Comparison of ENCODE assay signal across 24 cellular contexts in genomic region chr2:85907671-85908157, GRCh38. TPM values are rescaled to one million over a fixed set of nuclear protein-coding genes. Genes with fewer than 3 reads are reported as not detected.
DNase-seq lines count a peak whose midpoint lies in the region; ATAC-seq and TF ChIP-seq lines count a peak whose summit lies in the region.
"Had no signal": no experiment of that assay in that cellular context is flagged by ENCODE, and none has a peak within 500 bp of the region (broad histone marks: within the 10 kb centered on the region; RNA-seq: fewer than 3 reads in every experiment).

No MANE protein-coding gene starts in this region.

- H3K36me3 ChIP-seq in esophagus squamous epithelium: no peaks in the 10 kb centered on the region
- H3K36me3 ChIP-seq: BLaER1 had no signal

- TF ChIP-seq POLR2A in esophagus squamous epithelium (IDR thresholded peaks at IDR 0.05): no peak

- POLR2A ChIA-PET in activated CD4-positive, alpha-beta T cell treated with anti-CD3 and anti-CD28 coated beads, Interleukin-2, amount 10 ng/mL, durations not matched to agents 7 days and 5 days (lab: Charles Lee): no interaction called here

- intact Hi-C loops in activated CD4-positive, alpha-beta T cell treated with anti-CD3 and anti-CD28 coated beads, Interleukin-2, amount 10 ng/mL, durations not matched to agents 24 days and 14 days (cut with micrococcal nuclease): no loop called here
- intact Hi-C loops in esophagus squamous epithelium (cut with DNase I): no loop called here

- peak overlapping the region; percentile 61 for H3K27ac ChIP-seq in substantia nigra (ENCODE audit: low read depth, low read length, poor library complexity, severe bottlenecking)
- H3K27ac ChIP-seq in esophagus squamous epithelium: peak overlapping the region in 1 of 4 donors; percentile 17
- H3K27ac ChIP-seq: BLaER1, psoas muscle, spleen, testis had no signal

- peak overlapping the region; percentile 1 for H3K27ac Mint-ChIP-seq in activated CD4-positive, alpha-beta T cell treated with anti-CD3 and anti-CD28 coated beads, Interleukin-2, amount 10 ng/mL, durations not matched to agents 7 days and 5 days
- no peak overlapping the region for H3K27ac Mint-ChIP-seq in activated CD4-positive, alpha-beta T cell treated with anti-CD3 and anti-CD28 coated beads, Interleukin-2, amount 10 ng/mL, durations not matched to agents 24 days and 14 days
- H3K27ac Mint-ChIP-seq: activated CD4-positive, alpha-beta memory T cell treated with anti-CD3 and anti-CD28 coated beads for 36 hours; activated naive CD4-positive, alpha-beta T cell treated with anti-CD3 and anti-CD28 coated beads for 36 hours; activated T-cell treated with anti-CD3 and anti-CD28 coated beads, Interleukin-2, amount 50 U/mL, for 24 hours; memory B cell had no signal

- H3K36me3 Mint-ChIP-seq in activated CD4-positive, alpha-beta T cell treated with anti-CD3 and anti-CD28 coated beads, Interleukin-2, amount 10 ng/mL, durations not matched to agents 7 days and 5 days (ENCODE audit: low read depth): no peaks in the 10 kb centered on the region
- no peaks in the 10 kb centered on the region for H3K36me3 Mint-ChIP-seq in activated CD4-positive, alpha-beta T cell treated with anti-CD3 and anti-CD28 coated beads, Interleukin-2, amount 10 ng/mL, durations not matched to agents 24 days and 14 days (ENCODE audit: low read depth)
- H3K36me3 Mint-ChIP-seq: activated CD4-positive, alpha-beta memory T cell treated with anti-CD3 and anti-CD28 coated beads for 36 hours had no signal

- H3K9me3 Mint-ChIP-seq in activated CD4-positive, alpha-beta T cell treated with anti-CD3 and anti-CD28 coated beads, Interleukin-2, amount 10 ng/mL, durations not matched to agents 7 days and 5 days: no peaks in the 10 kb centered on the region
- no peaks in the 10 kb centered on the region for H3K9me3 Mint-ChIP-seq in activated CD4-positive, alpha-beta T cell treated with anti-CD3 and anti-CD28 coated beads, Interleukin-2, amount 10 ng/mL, durations not matched to agents 24 days and 14 days
- H3K9me3 Mint-ChIP-seq: activated CD4-positive, alpha-beta memory T cell treated with anti-CD3 and anti-CD28 coated beads for 36 hours; activated naive CD4-positive, alpha-beta T cell treated with anti-CD3 and anti-CD28 coated beads for 36 hours; activated T-cell treated with anti-CD3 and anti-CD28 coated beads, Interleukin-2, amount 50 U/mL, for 24 hours; memory B cell; naive thymus-derived CD8-positive, alpha-beta T cell had no signal

- no peak for TF ChIP-seq CTCF in fibroblast of villous mesenchyme (IDR thresholded peaks at IDR 0.05; ENCODE audit: insufficient read depth, low read depth, low read length)
- TF ChIP-seq CTCF in esophagus squamous epithelium (IDR thresholded peaks at IDR 0.05): no peak

- no peaks in the 10 kb centered on the region for H3K9me3 ChIP-seq in esophagus squamous epithelium
- H3K9me3 ChIP-seq: BLaER1, psoas muscle, spleen, testis had no signal

- peaks cover 0 to 33% (median 0%) of the 10 kb centered on the region in 4 donors for H3K27me3 ChIP-seq in esophagus squamous epithelium
- H3K27me3 ChIP-seq: BLaER1, spleen, testis had no signal

- peaks cover 0 to 57% (median 18%) of the 10 kb centered on the region in 3 donors for H3K4me1 ChIP-seq in esophagus squamous epithelium

- CTCF ChIA-PET in activated CD4-positive, alpha-beta T cell treated with anti-CD3 and anti-CD28 coated beads, Interleukin-2, amount 10 ng/mL, durations not matched to agents 7 days and 5 days (lab: Charles Lee): interaction anchor here (1.0 kb wide), 1 partner anchor 18 kb away, joined by 4 read pairs; no protein-coding TSS in a partner anchor

- H3K4me1 Mint-ChIP-seq in activated CD4-positive, alpha-beta T cell treated with anti-CD3 and anti-CD28 coated beads, Interleukin-2, amount 10 ng/mL, durations not matched to agents 7 days and 5 days: no peaks in the 10 kb centered on the region
- peaks cover 8% of the 10 kb centered on the region for H3K4me1 Mint-ChIP-seq in activated CD4-positive, alpha-beta T cell treated with anti-CD3 and anti-CD28 coated beads, Interleukin-2, amount 10 ng/mL, durations not matched to agents 24 days and 14 days

- WGBS in esophagus squamous epithelium, 2 donors: 32 to 40% methylated on average over 4 to 8 of the region's 9 CpGs

- H3K4me3 Mint-ChIP-seq in activated CD4-positive, alpha-beta T cell treated with anti-CD3 and anti-CD28 coated beads, Interleukin-2, amount 10 ng/mL, durations not matched to agents 7 days and 5 days: no peak overlapping the region
- H3K4me3 Mint-ChIP-seq in activated CD4-positive, alpha-beta T cell treated with anti-CD3 and anti-CD28 coated beads, Interleukin-2, amount 10 ng/mL, durations not matched to agents 24 days and 14 days: no peak overlapping the region
- H3K4me3 Mint-ChIP-seq: activated CD4-positive, alpha-beta memory T cell treated with anti-CD3 and anti-CD28 coated beads for 36 hours; activated naive CD4-positive, alpha-beta T cell treated with anti-CD3 and anti-CD28 coated beads for 36 hours; activated T-cell treated with anti-CD3 and anti-CD28 coated beads, Interleukin-2, amount 50 U/mL, for 24 hours; IgD-negative memory B cell; memory B cell; naive thymus-derived CD8-positive, alpha-beta T cell had no signal

- ATAC-seq in GM21381 (IDR thresholded peaks at IDR 0.05; ENCODE audit: unreplicated experiment): no peak
- ATAC-seq: naive thymus-derived CD8-positive, alpha-beta T cell; psoas muscle had no signal

- H3K27me3 Mint-ChIP-seq in activated CD4-positive, alpha-beta T cell treated with anti-CD3 and anti-CD28 coated beads, Interleukin-2, amount 10 ng/mL, durations not matched to agents 7 days and 5 days: peaks cover 8% of the 10 kb centered on the region
- H3K27me3 Mint-ChIP-seq in activated CD4-positive, alpha-beta T cell treated with anti-CD3 and anti-CD28 coated beads, Interleukin-2, amount 10 ng/mL, durations not matched to agents 24 days and 14 days: peaks cover 6% of the 10 kb centered on the region
- H3K27me3 Mint-ChIP-seq: activated CD4-positive, alpha-beta memory T cell treated with anti-CD3 and anti-CD28 coated beads for 36 hours; activated T-cell treated with anti-CD3 and anti-CD28 coated beads, Interleukin-2, amount 50 U/mL, for 24 hours; IgD-negative memory B cell; memory B cell; naive thymus-derived CD8-positive, alpha-beta T cell had no signal

- no peak for DNase-seq in activated CD4-positive, alpha-beta T cell treated with anti-CD3 and anti-CD28 coated beads, Interleukin-2, amount 10 ng/mL, durations not matched to agents 7 days and 5 days
- DNase-seq in activated CD4-positive, alpha-beta T cell treated with anti-CD3 and anti-CD28 coated beads, Interleukin-2, amount 10 ng/mL, durations not matched to agents 24 days and 14 days: no peak
- peak; percentile 77 for DNase-seq in amniotic epithelial cell (ENCODE audit: low read depth)
- DNase-seq in fibroblast of villous mesenchyme (ENCODE audit: low read depth): peak; percentile 93
- DNase-seq in substantia nigra (lab: John Stamatoyannopoulos, UW): no peak
- DNase-seq in esophagus squamous epithelium (lab: John Stamatoyannopoulos, UW): no peak
- DNase-seq in stimulated activated CD4-positive, alpha-beta T cell treated with anti-CD3 and anti-CD28 coated beads, Interleukin-12 subunit alpha, Interleukin-12 subunit beta, amount 100 ng/mL, for 4 hours: no peak
- DNase-seq: 8988T; activated CD4-positive, alpha-beta memory T cell treated with anti-CD3 and anti-CD28 coated beads for 36 hours; activated naive CD4-positive, alpha-beta T cell treated with anti-CD3 and anti-CD28 coated beads for 36 hours; activated T-cell treated with anti-CD3 and anti-CD28 coated beads, Interleukin-2, amount 50 U/mL, for 24 hours; hippocampal formation; kidney; naive thymus-derived CD8-positive, alpha-beta T cell; NCI-H1092 treated with DMSO at 0.1 percent for 48 hours; NCI-H510A treated with DMSO at 0.1 percent for 48 hours; psoas muscle; Right ventricle myocardium superior; spleen; testis had no signal

- no peak overlapping the region for H3K4me3 ChIP-seq in fibroblast of villous mesenchyme (ENCODE audit: low read depth, low read length)
- H3K4me3 ChIP-seq in esophagus squamous epithelium: no peak overlapping the region
- H3K4me3 ChIP-seq: BLaER1, psoas muscle, spleen, testis had no signal

RNA-seq across cellular contexts. Expression of gene ST3GAL5, which starts 18.9 kb away (rescaled TPM):
- total RNA-seq in activated CD4-positive, alpha-beta T cell treated with anti-CD3 and anti-CD28 coated beads, Interleukin-2, amount 10 ng/mL, durations not matched to agents 7 days and 5 days: 10 to 100 TPM; 36.3 to 36.8 TPM
- 13.3 and 14.6 TPM in 2 replicates for total RNA-seq in activated CD4-positive, alpha-beta T cell treated with anti-CD3 and anti-CD28 coated beads, Interleukin-2, amount 10 ng/mL, durations not matched to agents 24 days and 14 days
- total RNA-seq in fibroblast of villous mesenchyme (25.8 and 27.6 TPM in 2 replicates), esophagus squamous epithelium (10 to 100 TPM in 1 of 4 donors, 1 to 10 TPM in 3; 1.3 to 13.5 (median 5.2) TPM)

Comparison
In these comparisons a context has a peak if more than half of its experiments do, and no peak if none do; other contexts are left out.
1. DNase-seq: peak in amniotic epithelial cell (single experiment) and fibroblast of villous mesenchyme (single experiment); none in activated CD4-positive, alpha-beta T cell treated with anti-CD3 and anti-CD28 coated beads, Interleukin-2, amount 10 ng/mL, durations not matched to agents 7 days and 5 days (single experiment), activated CD4-positive, alpha-beta T cell treated with anti-CD3 and anti-CD28 coated beads, Interleukin-2, amount 10 ng/mL, durations not matched to agents 24 days and 14 days (single experiment), substantia nigra (0 of 49), esophagus squamous epithelium (single experiment) and stimulated activated CD4-positive, alpha-beta T cell treated with anti-CD3 and anti-CD28 coated beads, Interleukin-12 subunit alpha, Interleukin-12 subunit beta, amount 100 ng/mL, for 4 hours (single experiment).